ENCODE assay signal across 1 cellular context in genomic region chr5:14439087-14439841, GRCh38.
TF ChIP-seq lines count a peak whose summit lies in the region.

No MANE protein-coding gene starts in this region.

TF ChIP-seq in SK-N-SH treated with all-trans-retinoic acid at 6 μM for 48 hours, 23 proteins besides CTCF, POLR2A, EP300 and RAD21 (continued from another document):
- TF ChIP-seq ZNF70 (CRISPR knock-in tag; IDR thresholded peaks at IDR 0.05) = no peak
- no peak for TF ChIP-seq ZFP3 (CRISPR knock-in tag; IDR thresholded peaks at IDR 0.05)
- no peak for TF ChIP-seq ZNF565 (CRISPR knock-in tag; conservative IDR thresholded peaks at IDR 0.05; ENCODE audit: low read depth)
- no peak for TF ChIP-seq PPARA (CRISPR knock-in tag; IDR thresholded peaks at IDR 0.05; ENCODE audit: borderline replicate concordance)
- TF ChIP-seq ZC3H10 (CRISPR knock-in tag; IDR thresholded peaks at IDR 0.05) = no peak
- no peak for TF ChIP-seq ESRRG (CRISPR knock-in tag; IDR thresholded peaks at IDR 0.05)
- no peak for TF ChIP-seq TCF4 (CRISPR knock-in tag; IDR thresholded peaks at IDR 0.05; ENCODE audit: borderline replicate concordance)
- no peak for TF ChIP-seq POU6F1 (CRISPR knock-in tag; IDR thresholded peaks at IDR 0.05; ENCODE audit: borderline replicate concordance, low read depth)
- TF ChIP-seq CSDC2 (CRISPR knock-in tag; IDR thresholded peaks at IDR 0.05) = no peak
- TF ChIP-seq ZNF8 (CRISPR knock-in tag; IDR thresholded peaks at IDR 0.05) = no peak
- TF ChIP-seq TSHZ2 (CRISPR knock-in tag; IDR thresholded peaks at IDR 0.05) = no peak
